In genomic region chrX:107619836-107620235, GRCh38 we compare ENCODE assay signal across 19 cellular contexts. TPM values are rescaled to one million over a fixed set of nuclear protein-coding genes. Genes with fewer than 3 reads are reported as not detected.
A peak's percentile ranks its signal among the peaks of the same experiment; 100 is the strongest.
DNase-seq lines count a peak whose midpoint lies in the region; ATAC-seq, FAIRE-seq and TF ChIP-seq lines count a peak whose summit lies in the region.
"Had no signal": no experiment of that assay in that cellular context is flagged by ENCODE, and none has a peak within 500 bp of the region (broad histone marks: within the 10 kb centered on the region; RNA-seq: fewer than 3 reads in every experiment).

No MANE protein-coding gene starts in this region.

- H3K9me3 ChIP-seq in SK-N-SH: no peaks in the 10 kb centered on the region
- H3K9me3 ChIP-seq in PC-3 (ENCODE audit: low read length): no peaks in the 10 kb centered on the region
- H3K9me3 ChIP-seq in trophoblast cell (ENCODE audit: insufficient read depth, low read depth, low read length): no peaks in the 10 kb centered on the region
- no peaks in the 10 kb centered on the region for H3K9me3 ChIP-seq in small intestine (ENCODE audit: control insufficient read depth, low read depth)
- no peaks in the 10 kb centered on the region for H3K9me3 ChIP-seq in kidney (ENCODE audit: control insufficient read depth in 1 of 2, low read length in 2 of 2)
- H3K9me3 ChIP-seq: BE2C had no signal

- H3K27ac ChIP-seq in SK-N-SH (ENCODE audit: low read depth in 2 of 2, low read length in 1 of 2): no peak overlapping the region
- no peak overlapping the region for H3K27ac ChIP-seq in PC-3 (ENCODE audit: low read length)
- no peak overlapping the region for H3K27ac ChIP-seq in trophoblast cell (ENCODE audit: low read depth, low read length)
- no peak overlapping the region for H3K27ac ChIP-seq in small intestine (ENCODE audit: low read depth in 1 of 2, low read length in 1 of 2)
- no peak overlapping the region for H3K27ac ChIP-seq in kidney (ENCODE audit: low read depth in 2 of 2, low read length in 2 of 2)
- H3K27ac ChIP-seq: 22Rv1, PC-9 had no signal

- BruUV-seq in PC-3 (replicated peaks; lab: Mats Ljungman, UMichigan): no TSS peak

- POLR2A ChIA-PET in SK-N-SH (lab: Yijun Ruan, JAX) (no interaction called here), PC-3 (lab: Charles Lee; ENCODE audit: unreplicated experiment) (no interaction called here)

- H3K79me2 ChIP-seq in SK-N-SH (ENCODE audit: insufficient read depth) (no peaks in the 10 kb centered on the region), PC-3 (ENCODE audit: low read length) (no peaks in the 10 kb centered on the region), trophoblast cell (ENCODE audit: control insufficient read depth, insufficient read depth, low read length, poor library complexity) (no peaks in the 10 kb centered on the region)

- H4K20me1 ChIP-seq in SK-N-SH (ENCODE audit: insufficient read depth) (no peaks in the 10 kb centered on the region), PC-3 (ENCODE audit: low read length) (no peaks in the 10 kb centered on the region)

- H3K4ac ChIP-seq in trophoblast cell (ENCODE audit: low read depth, low read length): no peak overlapping the region

- H3K36me3 ChIP-seq in SK-N-SH (replicated peaks in 1 of 2; ENCODE audit: control insufficient read depth in 1 of 2, insufficient read depth in 2 of 2, low read length in 1 of 2) (no peaks in the 10 kb centered on the region), PC-3 (ENCODE audit: low read depth, low read length) (no peaks in the 10 kb centered on the region), trophoblast cell (ENCODE audit: control insufficient read depth in 1 of 2, insufficient read depth in 2 of 2, low read length in 2 of 2) (no peaks in the 10 kb centered on the region), small intestine (ENCODE audit: control insufficient read depth in 2 of 2, insufficient read depth in 2 of 2, low read length in 2 of 2) (no peaks in the 10 kb centered on the region), kidney (ENCODE audit: control insufficient read depth in 1 of 2, insufficient read depth in 2 of 2, low read length in 2 of 2) (no peaks in the 10 kb centered on the region)
- H3K36me3 ChIP-seq: BE2C had no signal

- no peak for TF ChIP-seq RAD21 in SK-N-SH (IDR thresholded peaks at IDR 0.05; ENCODE audit: low read length)

- no peak for DNase-seq in SK-N-SH
- DNase-seq in PC-3: peak; percentile 39
- DNase-seq in fibroblast of pulmonary artery (ENCODE audit: low read depth): peak; percentile 25
- DNase-seq in trophoblast cell: peak; percentile 64 to 84
- DNase-seq in small intestine: no peak
- no peak for DNase-seq in iPS-NIHi7 (ENCODE audit: extremely low spot score)
- DNase-seq in kidney: no peak
- DNase-seq: BE2C; CD4-positive, alpha-beta memory T cell; DMS79; HCEC 1CT; NCI-H1048; NCI-H1436 treated with DMSO at 0.1 percent for 48 hours; NCI-H2029 treated with DMSO at 0.1 percent for 48 hours; NCI-H2171 treated with DMSO at 0.1 percent for 48 hours; NCI-H748 treated with DMSO at 0.1 percent for 48 hours had no signal

- H3K23ac ChIP-seq in trophoblast cell (ENCODE audit: low read length): no peak overlapping the region

- H3K18ac ChIP-seq in trophoblast cell (ENCODE audit: low read length): no peak overlapping the region

- no peak overlapping the region for H4K12ac ChIP-seq in trophoblast cell (ENCODE audit: low read depth, low read length)

- peaks cover 15% of the 10 kb centered on the region; the same call in 1 of the 2 replicates for H3K27me3 ChIP-seq in SK-N-SH (ENCODE audit: insufficient read depth)
- H3K27me3 ChIP-seq in PC-3 (ENCODE audit: low read length): no peaks in the 10 kb centered on the region
- no peaks in the 10 kb centered on the region for H3K27me3 ChIP-seq in trophoblast cell (ENCODE audit: insufficient read depth, low read length)
- no peaks in the 10 kb centered on the region for H3K27me3 ChIP-seq in small intestine (ENCODE audit: control insufficient read depth in 2 of 2, insufficient read depth in 2 of 2, low read length in 2 of 2)
- H3K27me3 ChIP-seq: BE2C had no signal

- FAIRE-seq in small intestine (lab: Jason Lieb, UNC): no peak
- FAIRE-seq in kidney (lab: Jason Lieb, UNC): no peak

- WGBS in SK-N-SH (ENCODE audit: low lambda C conversion rate): 24% methylated on average over 7 of the region's 7 CpGs
- WGBS in trophoblast cell (ENCODE audit: extremely low coverage, insufficient coverage, insufficient read length): no CpG with 5 or more reads among the region's 7 CpGs
- WGBS in small intestine, 3 donors: 40 to 62% (median 55%) methylated on average over 7 of the region's 7 CpGs

- no peak overlapping the region for H2AK5ac ChIP-seq in trophoblast cell (ENCODE audit: low read length)

- TF ChIP-seq CTCF in SK-N-SH (IDR thresholded peaks at IDR 0.05) (no peak), PC-3 (conservative IDR thresholded peaks at IDR 0.05; ENCODE audit: low read depth, low read length) (no peak), fibroblast of pulmonary artery (IDR thresholded peaks at IDR 0.05; ENCODE audit: low read length, missing control alignments) (no peak), kidney (IDR thresholded peaks at IDR 0.05; ENCODE audit: borderline replicate concordance, extremely low read depth, insufficient read depth) (no peak)

- CTCF ChIA-PET in SK-N-SH (lab: Yijun Ruan, JAX) (no interaction called here), PC-3 (lab: Charles Lee) (no interaction called here)

- no peak overlapping the region for H2AFZ ChIP-seq in SK-N-SH (ENCODE audit: low read depth)
- H2AFZ ChIP-seq in PC-3 (ENCODE audit: low read length): no peak overlapping the region
- H2AFZ ChIP-seq in trophoblast cell (ENCODE audit: insufficient read depth, low read length, poor library complexity): no peak overlapping the region
- H2AFZ ChIP-seq: PC-9 had no signal

- H3K79me1 ChIP-seq in trophoblast cell (ENCODE audit: low read length): no peaks in the 10 kb centered on the region

- H3K4me2 ChIP-seq in SK-N-SH (no peak overlapping the region), PC-3 (ENCODE audit: low read length) (no peak overlapping the region), trophoblast cell (ENCODE audit: low read length) (no peak overlapping the region)
- H3K4me2 ChIP-seq: PC-9 had no signal

- no peak for TF ChIP-seq EP300 in SK-N-SH (IDR thresholded peaks at IDR 0.05; ENCODE audit: borderline replicate concordance in 1 of 2, low read depth in 1 of 2, low read length in 1 of 2)

- ATAC-seq in SK-N-SH treated with all-trans-retinoic acid at 6 μM for 48 hours (no peak), PC-3 (peak; percentile 50; the same call in 1 of the 2 replicates)

- no peak overlapping the region for H4K8ac ChIP-seq in trophoblast cell (ENCODE audit: low read depth, low read length)

- no peak overlapping the region for H3K4me3 ChIP-seq in SK-N-SH (ENCODE audit: low read depth in 2 of 2, low read length in 1 of 2)
- no peak overlapping the region for H3K4me3 ChIP-seq in PC-3 (ENCODE audit: low read length)
- H3K4me3 ChIP-seq in fibroblast of pulmonary artery (replicated peaks; ENCODE audit: low read depth, low read length): no peak overlapping the region
- no peak overlapping the region for H3K4me3 ChIP-seq in trophoblast cell (ENCODE audit: low read depth, low read length)
- no peak overlapping the region for H3K4me3 ChIP-seq in small intestine (ENCODE audit: low read depth in 1 of 2, low read length in 2 of 2)
- no peak overlapping the region for H3K4me3 ChIP-seq in kidney (ENCODE audit: low read length in 2 of 2)
- H3K4me3 ChIP-seq: PC-9 had no signal

- H3F3A ChIP-seq in SK-N-SH (replicated peaks; ENCODE audit: insufficient read depth) (no peaks in the 10 kb centered on the region), PC-3 (ENCODE audit: low read length, unreplicated experiment) (no peaks in the 10 kb centered on the region)

- H2BK5ac ChIP-seq in trophoblast cell (ENCODE audit: low read depth, low read length, poor library complexity): no peak overlapping the region

- H3K4me1 ChIP-seq in SK-N-SH (ENCODE audit: control insufficient read depth in 1 of 2, insufficient read depth in 2 of 2, low read depth in 1 of 2, low read length in 1 of 2) (no peaks in the 10 kb centered on the region), PC-3 (ENCODE audit: insufficient read depth, low read length) (peaks cover 8% of the 10 kb centered on the region; the same call in 1 of the 2 replicates), trophoblast cell (ENCODE audit: control insufficient read depth in 1 of 2, insufficient read depth in 2 of 2, low read length in 2 of 2) (no peaks in the 10 kb centered on the region), small intestine (ENCODE audit: control insufficient read depth in 2 of 2, insufficient read depth in 1 of 2, low read depth in 1 of 2, low read length in 1 of 2) (no peaks in the 10 kb centered on the region), kidney (ENCODE audit: control insufficient read depth in 1 of 2, insufficient read depth in 1 of 2, low read depth in 1 of 2, low read length in 2 of 2) (no peaks in the 10 kb centered on the region)
- H3K4me1 ChIP-seq: BE2C had no signal

- intact Hi-C loops in PC-3 (cut with micrococcal nuclease): no loop called here
- intact Hi-C loops in kidney (cut with DNase I): no loop called here

- no peak overlapping the region for H3K14ac ChIP-seq in trophoblast cell (ENCODE audit: low read length)

- H4K91ac ChIP-seq in trophoblast cell (ENCODE audit: low read depth, low read length): no peak overlapping the region

- H2BK120ac ChIP-seq in trophoblast cell (ENCODE audit: insufficient read depth, low read length, poor library complexity): no peak overlapping the region

- no peaks in the 10 kb centered on the region for H3K9me2 ChIP-seq in SK-N-SH
- no peaks in the 10 kb centered on the region for H3K9me2 ChIP-seq in PC-3 (replicated peaks; ENCODE audit: low read length)

- H3K9ac ChIP-seq in SK-N-SH (no peak overlapping the region), PC-3 (ENCODE audit: low read length) (no peak overlapping the region), trophoblast cell (ENCODE audit: low read length) (no peak overlapping the region), kidney (ENCODE audit: low read length in 2 of 2) (no peak overlapping the region)

- no peak overlapping the region for H2BK12ac ChIP-seq in trophoblast cell (ENCODE audit: low read length)

TF ChIP-seq in SK-N-SH, 30 proteins besides CTCF, POLR2A, EP300 and RAD21 (continues in another document):
- TF ChIP-seq RXRA (IDR thresholded peaks at IDR 0.05; ENCODE audit: borderline replicate concordance, low read depth) (no peak), RFX5 (IDR thresholded peaks at IDR 0.05; ENCODE audit: low read length) (no peak)

RNA-seq across cellular contexts. Expression of gene PRPS1, which starts 8.5 kb away (rescaled TPM):
- 42.3 and 64.9 TPM in 2 replicates for polyA plus RNA-seq in SK-N-SH (2012; rRNA removed)
- 63.1 and 63.6 TPM in 2 replicates for polyA plus RNA-seq in SK-N-SH (2012; cell fraction: cytosol; rRNA removed)
- 23.8 and 35.8 TPM in 2 replicates for polyA plus RNA-seq in SK-N-SH (2012; cell fraction: nucleus; rRNA removed)
- 57.0 and 70.8 TPM in 2 replicates for total RNA-seq in PC-3 (2014; rRNA removed)
- 12.3 and 13.8 TPM in 2 replicates for polyA plus RNA-seq in trophoblast cell (2013)
- 10 to 100 TPM in 2 of 3 donors, 1 to 10 TPM in 1; 2.9 to 18.2 (median 13.2) TPM for polyA plus RNA-seq in small intestine
- total RNA-seq in kidney: 32.8 TPM
- polyA plus RNA-seq in kidney (ENCODE audit: insufficient read depth, low read depth, low replicate concordance): 29.3 TPM

Comparison
In these comparisons a context has a peak if more than half of its experiments do, and no peak if none do; other contexts are left out.
1. DNase-seq: peak in PC-3 (single experiment), fibroblast of pulmonary artery (single experiment) and trophoblast cell (2 of 2); none in SK-N-SH (single experiment), small intestine (single experiment), iPS-NIHi7 (single experiment) and kidney (single experiment).